In genomic region chr2:240846881-240847601, GRCh38 we compare ENCODE assay signal across 2 cellular contexts.
TF ChIP-seq lines count a peak whose summit lies in the region.

No MANE protein-coding gene starts in this region.

TF ChIP-seq in liver, 16 proteins besides CTCF, POLR2A, EP300 and RAD21:
- TF ChIP-seq MAX (IDR thresholded peaks at IDR 0.05) = no peak
- no peak for TF ChIP-seq ATF3 (IDR thresholded peaks at IDR 0.05)
- no peak for TF ChIP-seq NR2F2 (IDR thresholded peaks at IDR 0.05)
- no peak for TF ChIP-seq EGR1 (IDR thresholded peaks at IDR 0.05; ENCODE audit: low read depth in 2 of 2)
- no peak for TF ChIP-seq ZBTB33 (IDR thresholded peaks at IDR 0.05)
- no peak for TF ChIP-seq JUND (IDR thresholded peaks at IDR 0.05)
- TF ChIP-seq REST (IDR thresholded peaks at IDR 0.05) = no peak
- TF ChIP-seq GABPA (IDR thresholded peaks at IDR 0.05 in 1 of 2, conservative IDR thresholded peaks at IDR 0.05 in 1 of 2) = no peak
- no peak for TF ChIP-seq TAF1 (conservative IDR thresholded peaks at IDR 0.05)
- no peak for TF ChIP-seq FOXA1 (IDR thresholded peaks at IDR 0.05)
- TF ChIP-seq RXRA (IDR thresholded peaks at IDR 0.05) = peak in 1 of 2 donors; percentile 44
- no peak for TF ChIP-seq HNF4G (IDR thresholded peaks at IDR 0.05)
- TF ChIP-seq HNF4A (conservative IDR thresholded peaks at IDR 0.05) = peak in 1 of 2 donors; percentile 21
- peak; percentile 24 for TF ChIP-seq SP1 (IDR thresholded peaks at IDR 0.05)
- no peak for TF ChIP-seq FOXA2 (IDR thresholded peaks at IDR 0.05)
- TF ChIP-seq YY1 (IDR thresholded peaks at IDR 0.05) = no peak

TF ChIP-seq in HepG2, 621 proteins besides CTCF, POLR2A, EP300 and RAD21:
- TF ChIP-seq ZNF275 (CRISPR knock-in tag; IDR thresholded peaks at IDR 0.05; ENCODE audit: borderline replicate concordance) (no peak), ZNF296 (CRISPR knock-in tag; conservative IDR thresholded peaks at IDR 0.05) (no peak), MXD4 (CRISPR knock-in tag; IDR thresholded peaks at IDR 0.05) (no peak), ZNF121 (CRISPR knock-in tag; IDR thresholded peaks at IDR 0.05) (no peak), ZNF564 (CRISPR knock-in tag; IDR thresholded peaks at IDR 0.05) (no peak), ZNF550 (CRISPR knock-in tag; IDR thresholded peaks at IDR 0.05; ENCODE audit: borderline replicate concordance) (no peak), THRA (CRISPR knock-in tag; IDR thresholded peaks at IDR 0.05; ENCODE audit: borderline replicate concordance) (no peak), KAT2B (IDR thresholded peaks at IDR 0.05; ENCODE audit: borderline replicate concordance, low read depth, low read length) (no peak), GPBP1L1 (CRISPR knock-in tag; IDR thresholded peaks at IDR 0.05) (no peak)
